ENCODE assay signal across 22 cellular contexts in the genomic region with DNA sequence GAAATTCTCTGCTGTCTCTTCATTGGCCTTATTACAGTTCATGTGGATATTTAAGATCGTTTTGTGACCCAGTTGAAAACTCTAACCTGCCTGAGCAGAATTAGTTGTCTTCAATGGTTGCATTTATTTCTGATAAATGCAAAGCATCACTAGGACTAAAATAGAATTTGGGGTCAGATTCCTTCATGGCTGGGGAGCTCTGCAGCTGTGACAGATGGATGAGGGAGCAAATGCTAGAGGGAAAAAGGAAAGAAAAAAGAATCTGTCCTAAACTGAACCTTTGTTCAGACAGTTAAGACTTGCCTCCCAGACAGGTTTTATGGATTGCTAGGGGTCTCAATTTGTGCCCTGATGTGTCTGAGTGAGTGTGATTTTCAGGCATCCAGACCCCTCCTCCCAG.
"Had no signal": no experiment of that assay in that cellular context is flagged by ENCODE, and none has a peak within 500 bp of the region (broad histone marks: within the 10 kb centered on the region; RNA-seq: fewer than 3 reads in every experiment).

No MANE protein-coding gene starts in this region.

- ATAC-seq: gastrocnemius medialis; left ventricle myocardium superior; lower lobe of right lung; pancreas; right lobe of liver; stimulated activated effector memory CD8-positive, alpha-beta T cell treated with anti-CD3 and anti-CD28 coated beads, Interleukin-12 subunit alpha, Interleukin-12 subunit beta, amount 100 ng/mL, for 72 hours had no signal

- H3K9me3 Mint-ChIP-seq: stimulated activated effector memory CD8-positive, alpha-beta T cell treated with anti-CD3 and anti-CD28 coated beads, Interleukin-12 subunit alpha, Interleukin-12 subunit beta, amount 100 ng/mL, for 72 hours; type B pancreatic cell had no signal

- H3K27ac Mint-ChIP-seq: naive B cell; progenitor cell of endocrine pancreas; stimulated activated effector memory CD8-positive, alpha-beta T cell treated with anti-CD3 and anti-CD28 coated beads, Interleukin-12 subunit alpha, Interleukin-12 subunit beta, amount 100 ng/mL, for 72 hours; type B pancreatic cell had no signal

- H3K4me1 Mint-ChIP-seq: stimulated activated effector memory CD8-positive, alpha-beta T cell treated with anti-CD3 and anti-CD28 coated beads, Interleukin-12 subunit alpha, Interleukin-12 subunit beta, amount 100 ng/mL, for 72 hours had no signal

- H3K4me3 Mint-ChIP-seq: naive B cell; stimulated activated effector memory CD8-positive, alpha-beta T cell treated with anti-CD3 and anti-CD28 coated beads, Interleukin-12 subunit alpha, Interleukin-12 subunit beta, amount 100 ng/mL, for 72 hours; type B pancreatic cell had no signal

- H3K27me3 Mint-ChIP-seq: progenitor cell of endocrine pancreas, type B pancreatic cell had no signal

- DNase-seq: cerebellar nuclear complex; dorsolateral prefrontal cortex; effector CD4-positive, alpha-beta T cell; foreskin fibroblast; gastrocnemius medialis; hypothalamus; left ventricle myocardium superior; lower lobe of right lung; naive B cell; pancreas; right lobe of liver; stimulated activated CD4-positive, alpha-beta T cell treated with anti-CD3 and anti-CD28 coated beads, Interleukin-12 subunit alpha, Interleukin-12 subunit beta, amount 100 ng/mL, for 4 hours; stimulated activated CD4-positive, alpha-beta T cell treated with anti-CD3 and anti-CD28 coated beads, Interleukin-2, amount 100 ng/mL, for 24 hours; stimulated activated CD4-positive, alpha-beta T cell treated with anti-CD3 and anti-CD28 coated beads, Interleukin-4, amount 100 ng/mL, for 24 hours; stimulated activated naive CD4-positive, alpha-beta T cell treated with Interleukin-2 at 50 U/mL for 16 hours; stomach; testis; tibial artery had no signal

- H3K27ac ChIP-seq: gastrocnemius medialis, lower lobe of right lung, neutrophil, pancreas, right lobe of liver, stomach, testis, tibial artery had no signal

- H3K36me3 Mint-ChIP-seq: naive B cell; stimulated activated effector memory CD8-positive, alpha-beta T cell treated with anti-CD3 and anti-CD28 coated beads, Interleukin-12 subunit alpha, Interleukin-12 subunit beta, amount 100 ng/mL, for 72 hours; type B pancreatic cell had no signal
